ENCODE assay signal across 12 cellular contexts in the genomic region with DNA sequence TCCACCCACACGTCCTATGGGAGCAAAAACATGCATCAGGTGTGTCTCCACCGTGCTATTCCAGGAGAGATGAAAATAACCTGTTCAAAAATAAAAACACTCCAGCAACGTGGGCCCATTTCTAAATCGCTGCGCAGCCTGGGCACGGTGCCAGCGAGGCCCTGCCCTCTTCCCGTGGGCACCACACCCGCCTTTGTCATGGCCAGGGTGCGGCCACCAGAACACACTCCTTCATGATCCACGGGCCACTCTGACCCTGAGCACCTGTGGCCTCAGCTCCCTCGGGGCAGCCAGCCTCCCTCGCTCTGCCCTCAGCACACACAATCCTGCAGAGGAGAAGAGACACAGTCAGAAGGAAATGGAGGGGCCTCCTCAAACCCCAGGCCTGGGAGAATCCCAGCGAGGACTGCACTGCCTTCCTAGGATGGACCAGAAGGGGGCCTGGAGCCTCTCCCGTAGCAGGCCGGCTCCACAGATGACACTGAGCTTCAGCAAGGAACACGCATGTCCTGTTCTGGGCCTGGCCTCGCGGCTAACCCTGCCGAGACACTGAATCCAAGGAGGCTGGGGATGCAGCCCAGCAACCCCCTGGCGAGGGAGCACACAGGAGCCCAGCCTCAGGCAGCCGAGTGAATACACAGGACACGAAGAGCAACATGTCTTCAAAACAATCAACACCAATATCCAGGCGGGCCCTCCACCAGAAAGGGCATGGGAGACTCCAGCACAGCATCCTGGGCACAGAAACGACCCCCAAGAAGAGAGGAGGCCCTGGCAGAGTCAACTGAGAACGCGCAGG.
A peak's percentile ranks its signal among the peaks of the same experiment; 100 is the strongest.
DNase-seq lines count a peak whose midpoint lies in the region; ATAC-seq and TF ChIP-seq lines count a peak whose summit lies in the region.
"Had no signal": no experiment of that assay in that cellular context is flagged by ENCODE, and none has a peak within 500 bp of the region (broad histone marks: within the 10 kb centered on the region; RNA-seq: fewer than 3 reads in every experiment).

No MANE protein-coding gene starts in this region.

- POLR2A ChIA-PET in activated CD4-positive, alpha-beta memory T cell treated with anti-CD3 and anti-CD28 coated beads, Interleukin-2, amount 10 ng/mL, durations not matched to agents 7 days and 5 days (lab: Charles Lee): interaction anchor here (0.9 kb wide), 1 partner anchor 1430 kb away, joined by 3 read pairs; no protein-coding TSS in a partner anchor

- peak overlapping the region; percentile 9 for H3K9ac ChIP-seq in NT2/D1 (ENCODE audit: insufficient read length, low read depth)

- no peak overlapping the region for H3K4me3 ChIP-seq in NT2/D1 (ENCODE audit: insufficient read length, low read depth)
- H3K4me3 ChIP-seq in fibroblast of pulmonary artery (replicated peaks; ENCODE audit: low read depth, low read length): no peak overlapping the region
- H3K4me3 ChIP-seq: GM12878, prostate gland, thoracic aorta had no signal

- peak; percentile 33 for TF ChIP-seq CTCF in fibroblast of pulmonary artery (IDR thresholded peaks at IDR 0.05; ENCODE audit: low read length, missing control alignments)

- H3K36me3 ChIP-seq in NT2/D1 (ENCODE audit: insufficient read depth, insufficient read length, low read length): peaks cover 62% of the 10 kb centered on the region
- H3K36me3 ChIP-seq: prostate gland, thoracic aorta had no signal

- H3K36me3 Mint-ChIP-seq in activated CD4-positive, alpha-beta memory T cell treated with anti-CD3 and anti-CD28 coated beads, Interleukin-2, amount 10 ng/mL, durations not matched to agents 7 days and 5 days (ENCODE audit: low read depth): peaks cover 13% of the 10 kb centered on the region

- ATAC-seq in sciatic nerve: peak; percentile 63
- no peak for ATAC-seq in GM19328 (IDR thresholded peaks at IDR 0.05; ENCODE audit: unreplicated experiment)
- no peak for ATAC-seq in HG02763 (IDR thresholded peaks at IDR 0.05; ENCODE audit: unreplicated experiment)
- ATAC-seq: GM12878 had no signal

- no peak overlapping the region for H3K4me3 Mint-ChIP-seq in activated CD4-positive, alpha-beta memory T cell treated with anti-CD3 and anti-CD28 coated beads, Interleukin-2, amount 10 ng/mL, durations not matched to agents 7 days and 5 days

- H3K27me3 ChIP-seq in NT2/D1 (ENCODE audit: insufficient read depth, insufficient read length): no peaks in the 10 kb centered on the region

- CTCF ChIA-PET in activated CD4-positive, alpha-beta memory T cell treated with anti-CD3 and anti-CD28 coated beads, Interleukin-2, amount 10 ng/mL, durations not matched to agents 7 days and 5 days (lab: Charles Lee): no interaction called here

- DNase-seq in Caki2 (ENCODE audit: low read depth) (peak; percentile 16), NT2/D1 (ENCODE audit: low read depth, low spot score) (no peak), fibroblast of pulmonary artery (ENCODE audit: low read depth) (peak; percentile 26), sciatic nerve (ENCODE audit: low spot score) (no peak), pons (ENCODE audit: low spot score) (no peak)
- no peak for DNase-seq in activated CD4-positive, alpha-beta memory T cell treated with anti-CD3 and anti-CD28 coated beads, Interleukin-2, amount 10 ng/mL, durations not matched to agents 7 days and 5 days
- DNase-seq: NCI-H2081 treated with DMSO at 0.1 percent for 48 hours had no signal

- no peaks in the 10 kb centered on the region for H3K27me3 Mint-ChIP-seq in activated CD4-positive, alpha-beta memory T cell treated with anti-CD3 and anti-CD28 coated beads, Interleukin-2, amount 10 ng/mL, durations not matched to agents 7 days and 5 days

- peaks cover 19% of the 10 kb centered on the region for H3K9me3 ChIP-seq in NT2/D1 (ENCODE audit: insufficient read depth, low read length)
- H3K9me3 ChIP-seq: prostate gland had no signal

- in situ Hi-C loops in Caki2 (cut with HindIII; ENCODE audit: low pct_unique_long_range_greater_than_20kb, low sequenced_read_pairs): no loop called here

- H3K27ac Mint-ChIP-seq in activated CD4-positive, alpha-beta memory T cell treated with anti-CD3 and anti-CD28 coated beads, Interleukin-2, amount 10 ng/mL, durations not matched to agents 7 days and 5 days: no peak overlapping the region

- H3K4me1 ChIP-seq in NT2/D1 (ENCODE audit: insufficient read depth, insufficient read length): no peaks in the 10 kb centered on the region
- H3K4me1 ChIP-seq: prostate gland had no signal

- intact Hi-C loops in sciatic nerve (cut with DNase I): no loop called here

- peaks cover 12% of the 10 kb centered on the region for H3K4me1 Mint-ChIP-seq in activated CD4-positive, alpha-beta memory T cell treated with anti-CD3 and anti-CD28 coated beads, Interleukin-2, amount 10 ng/mL, durations not matched to agents 7 days and 5 days

- peaks cover 14% of the 10 kb centered on the region for H3K9me3 Mint-ChIP-seq in activated CD4-positive, alpha-beta memory T cell treated with anti-CD3 and anti-CD28 coated beads, Interleukin-2, amount 10 ng/mL, durations not matched to agents 7 days and 5 days

Comparison
In these comparisons a context has a peak if more than half of its experiments do, and no peak if none do; other contexts are left out.
1. DNase-seq: peak in Caki2 (single experiment) and fibroblast of pulmonary artery (single experiment); none in NT2/D1 (single experiment), sciatic nerve (single experiment), activated CD4-positive, alpha-beta memory T cell treated with anti-CD3 and anti-CD28 coated beads, Interleukin-2, amount 10 ng/mL, durations not matched to agents 7 days and 5 days (single experiment) and pons (single experiment).